Comparison of ENCODE assay signal across 11 cellular contexts in genomic region chr3:151278223-151278622, GRCh38. TPM values are rescaled to one million over a fixed set of nuclear protein-coding genes. Genes with fewer than 3 reads are reported as not detected.
A peak's percentile ranks its signal among the peaks of the same experiment; 100 is the strongest.
DNase-seq lines count a peak whose midpoint lies in the region; ATAC-seq and TF ChIP-seq lines count a peak whose summit lies in the region.
"Had no signal": no experiment of that assay in that cellular context is flagged by ENCODE, and none has a peak within 500 bp of the region (broad histone marks: within the 10 kb centered on the region; RNA-seq: fewer than 3 reads in every experiment).

TSS of gene P2RY14 (minus strand) at chr3:151278542. CDS start at chr3:151214316, 64,226 bp downstream.

- H3K36me3 Mint-ChIP-seq in activated B cell treated with CpG ODN at 0.5 μM for 24 hours (ENCODE audit: low read depth), result no peaks in the 10 kb centered on the region

- peaks cover 71% of the 10 kb centered on the region for H3K4me1 Mint-ChIP-seq in activated B cell treated with CpG ODN at 0.5 μM for 24 hours

- no peak within 1 kb of the TSS for H3K27ac ChIP-seq in prostate gland
- H3K27ac ChIP-seq: C4-2B had no signal

- no peaks in the 10 kb centered on the region for H3K27me3 Mint-ChIP-seq in activated B cell treated with CpG ODN at 0.5 μM for 24 hours

- no peaks in the 10 kb centered on the region for H3K9me3 Mint-ChIP-seq in activated B cell treated with CpG ODN at 0.5 μM for 24 hours
- H3K9me3 Mint-ChIP-seq: HFFc6 had no signal

- H3K4me3 Mint-ChIP-seq in activated B cell treated with CpG ODN at 0.5 μM for 24 hours, result peak within 1 kb of the TSS; percentile 25
- H3K4me3 Mint-ChIP-seq: HFFc6 had no signal

- intact Hi-C loops in activated B cell treated with CpG ODN at 0.5 μM for 24 hours (cut with micrococcal nuclease) (loop anchor here (1.0 to 10.0 kb wide), 5 partner anchors 51 to 917 kb away; partner anchors contain the start of gene TSC22D2), prostate gland (cut with DNase I) (no loop called here)

- peak within 1 kb of the TSS; percentile 15 for H3K4me3 ChIP-seq in mononuclear cell (ENCODE audit: low read length)
- no peak within 1 kb of the TSS for H3K4me3 ChIP-seq in prostate gland

- no peaks in the 10 kb centered on the region for H3K36me3 ChIP-seq in prostate gland

- H3K9me3 ChIP-seq in mononuclear cell (ENCODE audit: low read depth, low read length) (no peaks in the 10 kb centered on the region), prostate gland (no peaks in the 10 kb centered on the region)

- CTCF ChIA-PET in activated B cell treated with CpG ODN at 0.5 μM for 24 hours (lab: Charles Lee), result interaction anchor here (1.3 to 9.6 kb wide), 7 partner anchors 10 to 115 kb away, joined by 3 to 237 read pairs (median 5); no protein-coding TSS in a partner anchor

- TF ChIP-seq CTCF in activated B cell treated with CpG ODN at 0.5 μM for 24 hours (IDR thresholded peaks at IDR 0.05) (no peak), prostate gland (IDR thresholded peaks at IDR 0.05) (no peak)

- H3K27ac Mint-ChIP-seq in activated B cell treated with CpG ODN at 0.5 μM for 24 hours, result peak within 1 kb of the TSS; percentile 97
- H3K27ac Mint-ChIP-seq: HFFc6 had no signal

- peaks cover 55% of the 10 kb centered on the region for H3K4me1 ChIP-seq in mononuclear cell (ENCODE audit: insufficient read depth, low read length)
- H3K4me1 ChIP-seq in prostate gland (replicated peaks), result no peaks in the 10 kb centered on the region

- ATAC-seq in HG02852 (IDR thresholded peaks at IDR 0.05; ENCODE audit: unreplicated experiment) (peak; percentile 29), activated B cell treated with CpG ODN at 0.5 μM for 24 hours (ENCODE audit: low read depth) (peak; percentile 64)

- no peaks in the 10 kb centered on the region for H3K27me3 ChIP-seq in mononuclear cell (ENCODE audit: insufficient read depth, low read length)
- H3K27me3 ChIP-seq in prostate gland (replicated peaks; ENCODE audit: insufficient read depth), result no peaks in the 10 kb centered on the region

- no peak for TF ChIP-seq POLR2A in prostate gland (IDR thresholded peaks at IDR 0.05)

- 60% methylated on average over 4 of the region's 4 CpGs for WGBS in prostate gland

- POLR2A ChIA-PET in activated B cell treated with CpG ODN at 0.5 μM for 24 hours (lab: Charles Lee), result interaction anchor here (0.5 to 7.3 kb wide), 9 partner anchors 10 to 870 kb away, joined by 3 to 91 read pairs (median 5); no protein-coding TSS in a partner anchor

- DNase-seq in Ammon's horn (ENCODE audit: low spot score) (peak; percentile 49), activated B cell treated with CpG ODN at 0.5 μM for 24 hours (no peak), A172 (ENCODE audit: low spot score) (no peak), prostate gland (ENCODE audit: low spot score) (no peak)
- DNase-seq in stimulated activated naive CD4-positive, alpha-beta T cell treated with Interleukin-2 at 50 U/mL for 16 hours (lab: John Stamatoyannopoulos, UW), result no peak
- DNase-seq in stimulated activated CD4-positive, alpha-beta T cell treated with anti-CD3 and anti-CD28 coated beads, Interleukin-2, amount 100 ng/mL, for 48 hours, result no peak
- DNase-seq: HFFc6, islet precursor cell had no signal

RNA-seq across cellular contexts. Expression of gene P2RY14, which starts in this region (rescaled TPM):
- total RNA-seq in activated B cell treated with CpG ODN at 0.5 μM for 24 hours, result 0.88 and 1.5 TPM in 2 replicates
- total RNA-seq in mononuclear cell, result 2.3 TPM
- total RNA-seq in A172 (2014; rRNA removed; shearing (Covaris generic)), result 0.03 and 0.05 TPM in 2 replicates
- total RNA-seq in prostate gland, result under 1 TPM; 0.09 to 0.28 TPM
- total RNA-seq: HFFc6 had no signal
